6 cellular contexts compared by ENCODE assay signal in the genomic region with DNA sequence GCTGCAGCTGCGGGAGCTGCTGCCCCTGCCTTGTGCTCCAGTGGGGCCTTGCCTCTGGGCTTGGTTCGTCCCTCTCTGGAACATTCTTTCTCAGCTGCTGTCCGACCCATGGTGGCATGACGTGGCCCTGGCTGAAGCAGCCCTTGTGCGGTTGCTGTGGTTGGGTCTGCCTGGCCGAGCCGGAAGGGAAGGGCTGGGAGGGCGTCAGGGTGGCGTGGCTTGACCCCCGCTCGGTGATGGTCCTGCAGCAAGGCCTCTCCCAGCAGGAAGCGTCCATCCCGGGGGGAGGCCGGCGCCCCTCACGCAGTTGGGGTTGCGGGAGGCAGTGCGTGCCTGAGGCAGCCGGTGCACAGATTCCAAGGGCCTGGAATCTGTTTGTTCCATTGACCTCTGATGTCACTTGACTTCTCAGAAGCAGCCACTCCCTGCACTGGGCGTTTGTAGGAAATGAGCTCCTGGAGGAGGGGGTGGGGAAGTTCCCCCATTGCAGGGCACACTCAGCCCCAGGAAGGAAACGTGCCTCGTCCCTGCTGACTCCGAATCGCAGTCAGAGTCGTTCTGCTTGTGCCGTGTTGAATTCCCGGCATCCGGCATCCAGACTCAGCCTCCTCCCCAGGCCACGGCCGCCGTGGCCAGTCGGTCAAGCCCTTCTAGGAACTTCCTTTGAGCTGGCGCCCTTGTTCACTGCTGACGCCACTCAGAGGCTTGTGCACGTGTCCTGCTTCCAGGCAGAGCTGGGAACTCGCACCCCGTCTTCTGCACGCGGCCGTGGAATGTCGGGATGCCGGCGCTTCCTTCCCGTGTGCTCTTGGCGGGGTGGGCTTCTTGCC.
DNase-seq lines count a peak whose midpoint lies in the region; ATAC-seq and TF ChIP-seq lines count a peak whose summit lies in the region.

No MANE protein-coding gene starts in this region.

- H3K27me3 Mint-ChIP-seq in nephron progenitor cell (ENCODE audit: low read depth, poor library complexity): no peaks in the 10 kb centered on the region

- H3K9me3 Mint-ChIP-seq in nephron progenitor cell: no peaks in the 10 kb centered on the region

- peak; percentile 68 for DNase-seq in GM20000 (ENCODE audit: low spot score)
- DNase-seq in brain microvascular endothelial cell: peak; percentile 81
- no peak for DNase-seq in nephron progenitor cell
- no peak for DNase-seq in KBM-7
- DNase-seq in NCI-H748 (lab: John Stamatoyannopoulos, UW; ENCODE audit: unreplicated experiment): no peak

- no peaks in the 10 kb centered on the region for H3K27me3 ChIP-seq in brain microvascular endothelial cell (replicated peaks)

- no peak overlapping the region for H3K4me3 Mint-ChIP-seq in nephron progenitor cell

- no peaks in the 10 kb centered on the region for H3K36me3 ChIP-seq in brain microvascular endothelial cell (replicated peaks)

- ATAC-seq in GM19467 (IDR thresholded peaks at IDR 0.05; ENCODE audit: unreplicated experiment): no peak

- TF ChIP-seq CTCF in GM20000 (IDR thresholded peaks at IDR 0.05; ENCODE audit: extremely low read depth, missing control alignments) (no peak), brain microvascular endothelial cell (IDR thresholded peaks at IDR 0.05; ENCODE audit: low read depth, low read length, missing control alignments) (no peak), nephron progenitor cell (IDR thresholded peaks at IDR 0.05) (no peak)

- peak overlapping the region; percentile 54 for H3K27ac ChIP-seq in brain microvascular endothelial cell

- H3K27ac Mint-ChIP-seq in nephron progenitor cell: peak overlapping the region; percentile 54

- in situ Hi-C loops in brain microvascular endothelial cell (cut with HindIII; ENCODE audit: low pct_ligation_motif_present, low sequenced_read_pairs): loop anchor here (25.0 kb wide), 1 partner anchor 99 kb away; no protein-coding TSS in a partner anchor
- in situ Hi-C loops in KBM-7 (cut with MboI; ENCODE audit: low pct_unique_long_range_greater_than_20kb, low sequenced_read_pairs): no loop called here

- no peak overlapping the region for H3K4me3 ChIP-seq in brain microvascular endothelial cell (ENCODE audit: low read depth, low read length)

- H3K36me3 Mint-ChIP-seq in nephron progenitor cell (ENCODE audit: low read depth): no peaks in the 10 kb centered on the region

- peaks cover 8% of the 10 kb centered on the region for H3K4me1 Mint-ChIP-seq in nephron progenitor cell

Comparison
In these comparisons a context has a peak if more than half of its experiments do, and no peak if none do; other contexts are left out.
1. DNase-seq: peak in GM20000 (single experiment) and brain microvascular endothelial cell (single experiment); none in nephron progenitor cell (single experiment), KBM-7 (single experiment) and NCI-H748 (single experiment).